8 cellular contexts compared by ENCODE assay signal in genomic region chr18:39209173-39209572, GRCh38.
"Had no signal": no experiment of that assay in that cellular context is flagged by ENCODE, and none has a peak within 500 bp of the region (broad histone marks: within the 10 kb centered on the region; RNA-seq: fewer than 3 reads in every experiment).

No MANE protein-coding gene starts in this region.

- ATAC-seq: GM12878 had no signal

- H3K4me3 ChIP-seq: GM12878 had no signal

- FAIRE-seq: G401.6, GM12878, GM12891, GM12892, GM18507, GM19239 had no signal

- DNase-seq: GDM1, GF-D8 had no signal
